Comparison of ENCODE assay signal across 12 cellular contexts in the genomic region with DNA sequence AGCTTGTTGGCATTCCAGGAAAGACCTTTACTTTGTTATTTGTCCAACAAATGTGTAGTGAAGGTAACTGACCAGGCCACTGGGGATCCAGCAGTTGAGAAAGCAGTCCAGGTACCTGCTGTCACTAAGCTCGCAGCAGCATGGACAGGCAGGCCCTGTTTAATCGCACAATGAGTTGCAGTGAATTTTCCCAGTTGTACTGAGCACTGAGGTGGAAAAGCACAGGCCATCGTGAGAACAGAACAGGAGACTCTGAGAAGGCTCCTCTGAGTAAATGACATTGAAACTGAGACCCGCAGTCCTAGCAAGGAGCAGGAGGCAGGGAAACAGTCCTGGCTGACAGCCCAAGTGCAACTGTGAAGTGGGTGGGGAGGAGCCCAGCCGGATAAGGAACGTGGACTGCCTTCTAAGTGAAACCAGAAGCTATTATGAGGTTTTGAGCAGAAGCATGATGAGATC. TPM values are rescaled to one million over a fixed set of nuclear protein-coding genes. Genes with fewer than 3 reads are reported as not detected.
A peak's percentile ranks its signal among the peaks of the same experiment; 100 is the strongest.
DNase-seq lines count a peak whose midpoint lies in the region; ATAC-seq, FAIRE-seq and TF ChIP-seq lines count a peak whose summit lies in the region.
"Had no signal": no experiment of that assay in that cellular context is flagged by ENCODE, and none has a peak within 500 bp of the region (broad histone marks: within the 10 kb centered on the region; RNA-seq: fewer than 3 reads in every experiment).

No MANE protein-coding gene starts in this region.

- no peaks in the 10 kb centered on the region for H3K79me2 ChIP-seq in GM23248 (ENCODE audit: insufficient read depth)

- no peak overlapping the region for H3K9ac ChIP-seq in GM23248

- H3K9me3 ChIP-seq in GM23248 (ENCODE audit: low read depth) (no peaks in the 10 kb centered on the region), heart left ventricle (no peaks in the 10 kb centered on the region), prostate gland (no peaks in the 10 kb centered on the region)

- no peak for TF ChIP-seq POLR2A in heart left ventricle (IDR thresholded peaks at IDR 0.05)
- no peak for TF ChIP-seq POLR2A in prostate gland (IDR thresholded peaks at IDR 0.05)

- H2AFZ ChIP-seq in GM23248 = no peak overlapping the region

- in situ Hi-C loops in GM23248 (cut with MboI) = no loop called here

- intact Hi-C loops in heart left ventricle (cut with DNase I) (no loop called here), prostate gland (cut with DNase I) (no loop called here)

- no peak for TF ChIP-seq CTCF in heart left ventricle (IDR thresholded peaks at IDR 0.05)
- no peak for TF ChIP-seq CTCF in prostate gland (IDR thresholded peaks at IDR 0.05)

- H4K20me1 ChIP-seq in GM23248 (ENCODE audit: insufficient read depth) = no peaks in the 10 kb centered on the region

- H3K27me3 ChIP-seq in GM23248 (replicated peaks; ENCODE audit: insufficient read depth) = no peaks in the 10 kb centered on the region
- no peaks in the 10 kb centered on the region for H3K27me3 ChIP-seq in heart left ventricle
- H3K27me3 ChIP-seq in prostate gland (replicated peaks; ENCODE audit: insufficient read depth) = no peaks in the 10 kb centered on the region

- no peak for FAIRE-seq in urothelium cell line (lab: Jason Lieb, UNC)

- WGBS in GM23248 (ENCODE audit: low coverage in 1 of 2, low lambda C conversion rate in 2 of 2, missing lambda C conversion rate in 2 of 2), 2 experiments = 40 to 47% methylated on average over 6 of the region's 6 CpGs
- 11 to 23% (median 21%) methylated on average over 6 of the region's 6 CpGs for WGBS in heart left ventricle, 4 donors
- WGBS in prostate gland = 31% methylated on average over 6 of the region's 6 CpGs

- no peak overlapping the region for H3K4me2 ChIP-seq in GM23248 (ENCODE audit: unreplicated experiment)

- no peak overlapping the region for H3K4me3 ChIP-seq in GM23248
- H3K4me3 ChIP-seq in heart left ventricle = no peak overlapping the region
- H3K4me3 ChIP-seq in prostate gland = no peak overlapping the region

- H3K36me3 ChIP-seq in GM23248 (ENCODE audit: low read depth) = no peaks in the 10 kb centered on the region
- no peaks in the 10 kb centered on the region for H3K36me3 ChIP-seq in heart left ventricle
- no peaks in the 10 kb centered on the region for H3K36me3 ChIP-seq in prostate gland

- DNase-seq in GM23248 (peak; percentile 31), OCI-M1 (lab: John Stamatoyannopoulos, UW) (peak; percentile 89), heart left ventricle (peak in 2 of 5 donors; percentile 41 to 55), prostate gland (ENCODE audit: low spot score) (peak; percentile 58), HuH-7 (ENCODE audit: low spot score) (no peak), urothelium cell line (ENCODE audit: low spot score) (no peak)
- no peak for DNase-seq in activated naive CD4-positive, alpha-beta T cell treated with Interleukin-2 at 50 U/mL for 16 hours
- DNase-seq: activated CD4-positive, CD25-positive, alpha-beta regulatory T cell treated with anti-CD3 and anti-CD28 coated beads, Interleukin-2, amount 50 U/mL, for 72 hours; activated naive CD4-positive, alpha-beta T cell treated with anti-CD3 and anti-CD28 coated beads, Interleukin-2, amount 50 U/mL, for 16 hours had no signal

- peaks cover 11% of the 10 kb centered on the region; the same call in 1 of the 2 replicates for H3K4me1 ChIP-seq in GM23248 (ENCODE audit: insufficient read depth)
- H3K4me1 ChIP-seq in heart left ventricle = peaks cover 0 to 14% (median 8%) of the 10 kb centered on the region in 12 donors
- no peaks in the 10 kb centered on the region for H3K4me1 ChIP-seq in prostate gland (replicated peaks)

- no peaks in the 10 kb centered on the region for H3K9me2 ChIP-seq in GM23248 (ENCODE audit: insufficient read depth)

- ATAC-seq in heart left ventricle = peak; percentile 41 to 73 (median 48)
- no peak for ATAC-seq in HG02642 (IDR thresholded peaks at IDR 0.05; ENCODE audit: poor library complexity, unreplicated experiment)
- ATAC-seq: esophagus mucosa had no signal

- H3K27ac ChIP-seq in GM23248 (no peak overlapping the region), heart left ventricle (peak overlapping the region in 3 of 12 donors; percentile 14 to 44 (median 37)), prostate gland (peak overlapping the region; percentile 47 to 69)

- no peaks in the 10 kb centered on the region for H3F3A ChIP-seq in GM23248 (ENCODE audit: insufficient read depth)

RNA-seq across cellular contexts. Expression of a gene that starts 39.8 kb away (rescaled TPM):
- 8.6 and 10.3 TPM in 2 replicates for total RNA-seq in GM23248 (2014; rRNA removed; shearing (Covaris generic))
- polyA plus RNA-seq in GM23248 (2016; fragmentation: Nextera tagmentation; extraction: Ambion mirVana) (2.2 and 2.7 TPM in 2 replicates), heart left ventricle (1 to 10 TPM; 1.2 to 2.1 TPM)
- total RNA-seq in heart left ventricle (10 to 100 TPM in 2 of 9 donors, 1 to 10 TPM in 7; 5.0 to 51.5 (median 7.4) TPM), prostate gland (10 to 100 TPM in 1 of 2 donors, 1 to 10 TPM in 1; 9.8 to 26.9 TPM)
- polyA plus RNA-seq: IgD-negative memory B cell had no signal

Comparison
In these comparisons a context has a peak if more than half of its experiments do, and no peak if none do; other contexts are left out.
1. DNase-seq: peak in GM23248 (single experiment), OCI-M1 (single experiment) and prostate gland (single experiment); none in HuH-7 (single experiment), activated naive CD4-positive, alpha-beta T cell treated with Interleukin-2 at 50 U/mL for 16 hours (single experiment) and urothelium cell line (single experiment).